In genomic region chr20:1336699-1337387, GRCh38 we compare ENCODE assay signal across 1 cellular context.
TF ChIP-seq lines count a peak whose summit lies in the region.

No MANE protein-coding gene starts in this region.

TF ChIP-seq in IMR-90, 13 proteins besides CTCF, POLR2A, EP300 and RAD21:
- TF ChIP-seq MAFK (IDR thresholded peaks at IDR 0.05; ENCODE audit: low read depth, low read length) = no peak
- TF ChIP-seq NFE2L2 (IDR thresholded peaks at IDR 0.05; ENCODE audit: low read depth, low read length) = no peak
- no peak for TF ChIP-seq SMC3 (IDR thresholded peaks at IDR 0.05; ENCODE audit: low read depth, low read length)
- TF ChIP-seq CEBPB (IDR thresholded peaks at IDR 0.05; ENCODE audit: low read depth, low read length) = no peak
- TF ChIP-seq RCOR1 (IDR thresholded peaks at IDR 0.05; ENCODE audit: insufficient replicate concordance, low read length) = no peak
- no peak for TF ChIP-seq FOS (IDR thresholded peaks at IDR 0.05; ENCODE audit: low read depth, low read length)
- no peak for TF ChIP-seq MAZ (IDR thresholded peaks at IDR 0.05; ENCODE audit: borderline replicate concordance, low read depth, low read length)
- TF ChIP-seq USF2 (IDR thresholded peaks at IDR 0.05; ENCODE audit: low read depth, low read length) = no peak
